Comparison of ENCODE assay signal across 20 cellular contexts in the genomic region with DNA sequence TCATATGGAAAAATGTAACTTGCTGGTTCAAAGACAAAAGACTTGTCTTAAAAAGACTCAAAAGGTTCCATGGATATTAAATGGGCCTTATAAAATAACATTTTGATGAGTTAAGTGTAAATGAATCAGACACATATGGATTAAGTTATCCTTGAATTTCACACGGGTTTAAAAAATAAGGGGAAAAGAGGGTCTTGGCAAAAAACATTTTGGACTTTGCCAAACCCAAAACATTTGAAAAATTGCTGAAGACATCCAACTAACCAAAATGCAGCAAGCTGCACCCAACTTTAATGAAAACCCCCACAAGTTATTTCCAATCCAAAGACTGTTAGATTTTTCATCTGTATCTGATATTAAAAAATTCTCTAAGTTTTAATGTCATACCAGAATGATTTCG.
"Had no signal": no experiment of that assay in that cellular context is flagged by ENCODE, and none has a peak within 500 bp of the region (broad histone marks: within the 10 kb centered on the region; RNA-seq: fewer than 3 reads in every experiment).

No MANE protein-coding gene starts in this region.

- DNase-seq: central memory CD4-positive, alpha-beta T cell; cortex of kidney; dorsolateral prefrontal cortex; effector CD8-positive, alpha-beta T cell; foreskin fibroblast; left colon; mesendoderm; naive thymus-derived CD4-positive, alpha-beta T cell; psoas muscle; retina; right lobe of liver; stimulated activated CD4-positive, alpha-beta T cell treated with anti-CD3 and anti-CD28 coated beads, Interleukin-1b, Interleukin-23, amount 100 ng/mL, for 48 hours; stimulated activated CD4-positive, alpha-beta T cell treated with anti-CD3 and anti-CD28 coated beads, Interleukin-4, amount 100 ng/mL, for 24 hours; stimulated activated naive CD8-positive, alpha-beta T cell treated with anti-CD3 and anti-CD28 coated beads, Interleukin-15, amount 100 ng/mL, for 72 hours; testis; upper lobe of right lung had no signal

- H3K79me2 ChIP-seq: parathyroid adenoma had no signal

- H3K27ac Mint-ChIP-seq: naive thymus-derived CD4-positive, alpha-beta T cell; stimulated activated memory B cell treated with anti-CD40 and anti-IgM and Interleukin-4, amounts not matched to agents 10 μg/mL and 1 μg/mL and 100 μg/mL, for 72 hours; stimulated activated naive CD8-positive, alpha-beta T cell treated with anti-CD3 and anti-CD28 coated beads, Interleukin-15, amount 100 ng/mL, for 72 hours had no signal

- H3K9me3 ChIP-seq: psoas muscle, right lobe of liver, testis, tibial nerve, upper lobe of right lung had no signal

- H3K4me1 Mint-ChIP-seq: naive thymus-derived CD4-positive, alpha-beta T cell; stimulated activated memory B cell treated with anti-CD40 and anti-IgM and Interleukin-4, amounts not matched to agents 10 μg/mL and 1 μg/mL and 100 μg/mL, for 72 hours; stimulated activated naive CD8-positive, alpha-beta T cell treated with anti-CD3 and anti-CD28 coated beads, Interleukin-15, amount 100 ng/mL, for 72 hours had no signal

- H3K9ac ChIP-seq: parathyroid adenoma had no signal

- H3K36me3 ChIP-seq: right lobe of liver had no signal

- H2AFZ ChIP-seq: parathyroid adenoma had no signal

- H3K4me1 ChIP-seq: parathyroid adenoma, psoas muscle, right lobe of liver, testis, tibial nerve, upper lobe of right lung had no signal

- H3K27me3 ChIP-seq: right lobe of liver, testis, tibial nerve, upper lobe of right lung had no signal

- H3K27ac ChIP-seq: dorsolateral prefrontal cortex, parathyroid adenoma, psoas muscle, right lobe of liver, testis, tibial nerve, upper lobe of right lung had no signal

- H3K4me3 Mint-ChIP-seq: naive thymus-derived CD4-positive, alpha-beta T cell; neural crest cell; stimulated activated memory B cell treated with anti-CD40 and anti-IgM and Interleukin-4, amounts not matched to agents 10 μg/mL and 1 μg/mL and 100 μg/mL, for 72 hours; stimulated activated naive CD8-positive, alpha-beta T cell treated with anti-CD3 and anti-CD28 coated beads, Interleukin-15, amount 100 ng/mL, for 72 hours had no signal

- H3K4me3 ChIP-seq: dorsolateral prefrontal cortex, psoas muscle, right lobe of liver, testis, tibial nerve, upper lobe of right lung had no signal

- H3K9me3 Mint-ChIP-seq: neural crest cell; stimulated activated memory B cell treated with anti-CD40 and anti-IgM and Interleukin-4, amounts not matched to agents 10 μg/mL and 1 μg/mL and 100 μg/mL, for 72 hours; stimulated activated naive CD8-positive, alpha-beta T cell treated with anti-CD3 and anti-CD28 coated beads, Interleukin-15, amount 100 ng/mL, for 72 hours had no signal

- H3K36me3 Mint-ChIP-seq: stimulated activated memory B cell treated with anti-CD40 and anti-IgM and Interleukin-4, amounts not matched to agents 10 μg/mL and 1 μg/mL and 100 μg/mL, for 72 hours had no signal
